Comparison of ENCODE assay signal across 1 cellular context in the genomic region with DNA sequence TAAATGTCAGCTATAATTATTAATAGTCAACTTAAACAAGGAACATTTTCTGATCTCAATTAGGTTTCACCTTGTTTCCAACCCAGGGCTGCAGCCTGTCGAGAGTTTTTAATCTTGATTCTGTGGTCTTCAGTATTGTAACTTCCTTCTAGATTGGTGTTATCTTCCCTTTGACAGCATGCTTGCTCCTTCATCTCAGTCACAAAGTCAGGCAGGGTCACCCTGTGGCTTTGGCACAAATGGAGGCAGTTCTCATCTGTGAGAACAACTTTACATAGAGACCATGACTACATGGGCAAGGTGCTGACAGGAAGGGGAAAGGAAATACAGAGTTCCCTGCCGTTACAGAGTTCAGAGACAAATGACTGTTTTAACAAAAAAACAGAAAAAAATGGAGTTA.
TF ChIP-seq lines count a peak whose summit lies in the region.

No MANE protein-coding gene starts in this region.

TF ChIP-seq in K562, 482 proteins besides CTCF, POLR2A, EP300 and RAD21 (continued from another document and continues in another):
- TF ChIP-seq, protein P1, sequence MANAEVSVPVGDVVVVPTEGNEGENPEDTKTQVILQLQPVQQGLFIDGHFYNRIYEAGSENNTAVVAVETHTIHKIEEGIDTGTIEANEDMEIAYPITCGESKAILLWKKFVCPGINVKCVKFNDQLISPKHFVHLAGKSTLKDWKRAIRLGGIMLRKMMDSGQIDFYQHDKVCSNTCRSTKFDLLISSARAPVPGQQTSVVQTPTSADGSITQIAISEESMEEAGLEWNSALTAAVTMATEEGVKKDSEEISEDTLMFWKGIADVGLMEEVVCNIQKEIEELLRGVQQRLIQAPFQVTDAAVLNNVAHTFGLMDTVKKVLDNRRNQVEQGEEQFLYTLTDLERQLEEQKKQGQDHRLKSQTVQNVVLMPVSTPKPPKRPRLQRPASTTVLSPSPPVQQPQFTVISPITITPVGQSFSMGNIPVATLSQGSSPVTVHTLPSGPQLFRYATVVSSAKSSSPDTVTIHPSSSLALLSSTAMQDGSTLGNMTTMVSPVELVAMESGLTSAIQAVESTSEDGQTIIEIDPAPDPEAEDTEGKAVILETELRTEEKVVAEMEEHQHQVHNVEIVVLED (CRISPR knock-in tag; IDR thresholded peaks at IDR 0.05), result no peak
- TF ChIP-seq, protein P2, sequence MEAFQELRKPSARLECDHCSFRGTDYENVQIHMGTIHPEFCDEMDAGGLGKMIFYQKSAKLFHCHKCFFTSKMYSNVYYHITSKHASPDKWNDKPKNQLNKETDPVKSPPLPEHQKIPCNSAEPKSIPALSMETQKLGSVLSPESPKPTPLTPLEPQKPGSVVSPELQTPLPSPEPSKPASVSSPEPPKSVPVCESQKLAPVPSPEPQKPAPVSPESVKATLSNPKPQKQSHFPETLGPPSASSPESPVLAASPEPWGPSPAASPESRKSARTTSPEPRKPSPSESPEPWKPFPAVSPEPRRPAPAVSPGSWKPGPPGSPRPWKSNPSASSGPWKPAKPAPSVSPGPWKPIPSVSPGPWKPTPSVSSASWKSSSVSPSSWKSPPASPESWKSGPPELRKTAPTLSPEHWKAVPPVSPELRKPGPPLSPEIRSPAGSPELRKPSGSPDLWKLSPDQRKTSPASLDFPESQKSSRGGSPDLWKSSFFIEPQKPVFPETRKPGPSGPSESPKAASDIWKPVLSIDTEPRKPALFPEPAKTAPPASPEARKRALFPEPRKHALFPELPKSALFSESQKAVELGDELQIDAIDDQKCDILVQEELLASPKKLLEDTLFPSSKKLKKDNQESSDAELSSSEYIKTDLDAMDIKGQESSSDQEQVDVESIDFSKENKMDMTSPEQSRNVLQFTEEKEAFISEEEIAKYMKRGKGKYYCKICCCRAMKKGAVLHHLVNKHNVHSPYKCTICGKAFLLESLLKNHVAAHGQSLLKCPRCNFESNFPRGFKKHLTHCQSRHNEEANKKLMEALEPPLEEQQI (IDR thresholded peaks at IDR 0.05), result no peak
- no peak for TF ChIP-seq ZNF197 (CRISPR knock-in tag; IDR thresholded peaks at IDR 0.05; ENCODE audit: low read depth)
- TF ChIP-seq RBM14 (IDR thresholded peaks at IDR 0.05; ENCODE audit: borderline replicate concordance, insufficient read depth, low read depth, low read length), result no peak
- no peak for TF ChIP-seq NR2F6 (CRISPR knock-in tag; IDR thresholded peaks at IDR 0.05)
- no peak for TF ChIP-seq MEF2A (IDR thresholded peaks at IDR 0.05; ENCODE audit: control insufficient read depth, low read depth, low read length)
- no peak for TF ChIP-seq DIDO1 (tag; IDR thresholded peaks at IDR 0.05; ENCODE audit: low read depth)
- no peak for TF ChIP-seq NUFIP1 (IDR thresholded peaks at IDR 0.05; ENCODE audit: partially characterized antibody)
- TF ChIP-seq RBBP5 (IDR thresholded peaks at IDR 0.05; ENCODE audit: borderline replicate concordance, insufficient read depth, low read length, poor library complexity, severe bottlenecking), result no peak
- no peak for TF ChIP-seq PURB (CRISPR knock-in tag; IDR thresholded peaks at IDR 0.05; ENCODE audit: low read depth)
- TF ChIP-seq, protein P3, sequence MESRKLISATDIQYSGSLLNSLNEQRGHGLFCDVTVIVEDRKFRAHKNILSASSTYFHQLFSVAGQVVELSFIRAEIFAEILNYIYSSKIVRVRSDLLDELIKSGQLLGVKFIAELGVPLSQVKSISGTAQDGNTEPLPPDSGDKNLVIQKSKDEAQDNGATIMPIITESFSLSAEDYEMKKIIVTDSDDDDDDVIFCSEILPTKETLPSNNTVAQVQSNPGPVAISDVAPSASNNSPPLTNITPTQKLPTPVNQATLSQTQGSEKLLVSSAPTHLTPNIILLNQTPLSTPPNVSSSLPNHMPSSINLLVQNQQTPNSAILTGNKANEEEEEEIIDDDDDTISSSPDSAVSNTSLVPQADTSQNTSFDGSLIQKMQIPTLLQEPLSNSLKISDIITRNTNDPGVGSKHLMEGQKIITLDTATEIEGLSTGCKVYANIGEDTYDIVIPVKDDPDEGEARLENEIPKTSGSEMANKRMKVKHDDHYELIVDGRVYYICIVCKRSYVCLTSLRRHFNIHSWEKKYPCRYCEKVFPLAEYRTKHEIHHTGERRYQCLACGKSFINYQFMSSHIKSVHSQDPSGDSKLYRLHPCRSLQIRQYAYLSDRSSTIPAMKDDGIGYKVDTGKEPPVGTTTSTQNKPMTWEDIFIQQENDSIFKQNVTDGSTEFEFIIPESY (CRISPR knock-in tag; IDR thresholded peaks at IDR 0.05), result no peak
- TF ChIP-seq NFYB (IDR thresholded peaks at IDR 0.05; ENCODE audit: extremely low read depth, insufficient read length), result no peak
- TF ChIP-seq, protein P4, sequence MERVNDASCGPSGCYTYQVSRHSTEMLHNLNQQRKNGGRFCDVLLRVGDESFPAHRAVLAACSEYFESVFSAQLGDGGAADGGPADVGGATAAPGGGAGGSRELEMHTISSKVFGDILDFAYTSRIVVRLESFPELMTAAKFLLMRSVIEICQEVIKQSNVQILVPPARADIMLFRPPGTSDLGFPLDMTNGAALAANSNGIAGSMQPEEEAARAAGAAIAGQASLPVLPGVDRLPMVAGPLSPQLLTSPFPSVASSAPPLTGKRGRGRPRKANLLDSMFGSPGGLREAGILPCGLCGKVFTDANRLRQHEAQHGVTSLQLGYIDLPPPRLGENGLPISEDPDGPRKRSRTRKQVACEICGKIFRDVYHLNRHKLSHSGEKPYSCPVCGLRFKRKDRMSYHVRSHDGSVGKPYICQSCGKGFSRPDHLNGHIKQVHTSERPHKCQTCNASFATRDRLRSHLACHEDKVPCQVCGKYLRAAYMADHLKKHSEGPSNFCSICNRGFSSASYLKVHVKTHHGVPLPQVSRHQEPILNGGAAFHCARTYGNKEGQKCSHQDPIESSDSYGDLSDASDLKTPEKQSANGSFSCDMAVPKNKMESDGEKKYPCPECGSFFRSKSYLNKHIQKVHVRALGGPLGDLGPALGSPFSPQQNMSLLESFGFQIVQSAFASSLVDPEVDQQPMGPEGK (CRISPR knock-in tag; IDR thresholded peaks at IDR 0.05; ENCODE audit: borderline replicate concordance), result no peak
- TF ChIP-seq CREM (IDR thresholded peaks at IDR 0.05; ENCODE audit: low read depth), result 0 out of 2 replicates have a peak, but pooled peaks have one; percentile 62
- TF ChIP-seq ZNF347 (CRISPR knock-in tag; IDR thresholded peaks at IDR 0.05; ENCODE audit: low read depth), result no peak
- TF ChIP-seq, protein P5, sequence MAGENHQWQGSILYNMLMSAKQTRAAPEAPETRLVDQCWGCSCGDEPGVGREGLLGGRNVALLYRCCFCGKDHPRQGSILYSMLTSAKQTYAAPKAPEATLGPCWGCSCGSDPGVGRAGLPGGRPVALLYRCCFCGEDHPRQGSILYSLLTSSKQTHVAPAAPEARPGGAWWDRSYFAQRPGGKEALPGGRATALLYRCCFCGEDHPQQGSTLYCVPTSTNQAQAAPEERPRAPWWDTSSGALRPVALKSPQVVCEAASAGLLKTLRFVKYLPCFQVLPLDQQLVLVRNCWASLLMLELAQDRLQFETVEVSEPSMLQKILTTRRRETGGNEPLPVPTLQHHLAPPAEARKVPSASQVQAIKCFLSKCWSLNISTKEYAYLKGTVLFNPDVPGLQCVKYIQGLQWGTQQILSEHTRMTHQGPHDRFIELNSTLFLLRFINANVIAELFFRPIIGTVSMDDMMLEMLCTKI (IDR thresholded peaks at IDR 0.05; ENCODE audit: partially characterized antibody), result no peak
- TF ChIP-seq, protein P6, sequence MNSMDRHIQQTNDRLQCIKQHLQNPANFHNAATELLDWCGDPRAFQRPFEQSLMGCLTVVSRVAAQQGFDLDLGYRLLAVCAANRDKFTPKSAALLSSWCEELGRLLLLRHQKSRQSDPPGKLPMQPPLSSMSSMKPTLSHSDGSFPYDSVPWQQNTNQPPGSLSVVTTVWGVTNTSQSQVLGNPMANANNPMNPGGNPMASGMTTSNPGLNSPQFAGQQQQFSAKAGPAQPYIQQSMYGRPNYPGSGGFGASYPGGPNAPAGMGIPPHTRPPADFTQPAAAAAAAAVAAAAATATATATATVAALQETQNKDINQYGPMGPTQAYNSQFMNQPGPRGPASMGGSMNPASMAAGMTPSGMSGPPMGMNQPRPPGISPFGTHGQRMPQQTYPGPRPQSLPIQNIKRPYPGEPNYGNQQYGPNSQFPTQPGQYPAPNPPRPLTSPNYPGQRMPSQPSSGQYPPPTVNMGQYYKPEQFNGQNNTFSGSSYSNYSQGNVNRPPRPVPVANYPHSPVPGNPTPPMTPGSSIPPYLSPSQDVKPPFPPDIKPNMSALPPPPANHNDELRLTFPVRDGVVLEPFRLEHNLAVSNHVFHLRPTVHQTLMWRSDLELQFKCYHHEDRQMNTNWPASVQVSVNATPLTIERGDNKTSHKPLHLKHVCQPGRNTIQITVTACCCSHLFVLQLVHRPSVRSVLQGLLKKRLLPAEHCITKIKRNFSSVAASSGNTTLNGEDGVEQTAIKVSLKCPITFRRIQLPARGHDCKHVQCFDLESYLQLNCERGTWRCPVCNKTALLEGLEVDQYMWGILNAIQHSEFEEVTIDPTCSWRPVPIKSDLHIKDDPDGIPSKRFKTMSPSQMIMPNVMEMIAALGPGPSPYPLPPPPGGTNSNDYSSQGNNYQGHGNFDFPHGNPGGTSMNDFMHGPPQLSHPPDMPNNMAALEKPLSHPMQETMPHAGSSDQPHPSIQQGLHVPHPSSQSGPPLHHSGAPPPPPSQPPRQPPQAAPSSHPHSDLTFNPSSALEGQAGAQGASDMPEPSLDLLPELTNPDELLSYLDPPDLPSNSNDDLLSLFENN (IDR thresholded peaks at IDR 0.05; ENCODE audit: low read depth in 2 of 2, low read length in 2 of 2), result peak in 1 of 2 experiments; percentile 70; a peak in 1 of 4 replicates
- TF ChIP-seq, protein P7, sequence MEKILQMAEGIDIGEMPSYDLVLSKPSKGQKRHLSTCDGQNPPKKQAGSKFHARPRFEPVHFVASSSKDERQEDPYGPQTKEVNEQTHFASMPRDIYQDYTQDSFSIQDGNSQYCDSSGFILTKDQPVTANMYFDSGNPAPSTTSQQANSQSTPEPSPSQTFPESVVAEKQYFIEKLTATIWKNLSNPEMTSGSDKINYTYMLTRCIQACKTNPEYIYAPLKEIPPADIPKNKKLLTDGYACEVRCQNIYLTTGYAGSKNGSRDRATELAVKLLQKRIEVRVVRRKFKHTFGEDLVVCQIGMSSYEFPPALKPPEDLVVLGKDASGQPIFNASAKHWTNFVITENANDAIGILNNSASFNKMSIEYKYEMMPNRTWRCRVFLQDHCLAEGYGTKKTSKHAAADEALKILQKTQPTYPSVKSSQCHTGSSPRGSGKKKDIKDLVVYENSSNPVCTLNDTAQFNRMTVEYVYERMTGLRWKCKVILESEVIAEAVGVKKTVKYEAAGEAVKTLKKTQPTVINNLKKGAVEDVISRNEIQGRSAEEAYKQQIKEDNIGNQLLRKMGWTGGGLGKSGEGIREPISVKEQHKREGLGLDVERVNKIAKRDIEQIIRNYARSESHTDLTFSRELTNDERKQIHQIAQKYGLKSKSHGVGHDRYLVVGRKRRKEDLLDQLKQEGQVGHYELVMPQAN (IDR thresholded peaks at IDR 0.05; ENCODE audit: borderline replicate concordance), result no peak
- no peak for TF ChIP-seq TSC22D4 (tag; IDR thresholded peaks at IDR 0.05)
- no peak for TF ChIP-seq ZNF75A (CRISPR knock-in tag; IDR thresholded peaks at IDR 0.05)
- TF ChIP-seq, protein P8, sequence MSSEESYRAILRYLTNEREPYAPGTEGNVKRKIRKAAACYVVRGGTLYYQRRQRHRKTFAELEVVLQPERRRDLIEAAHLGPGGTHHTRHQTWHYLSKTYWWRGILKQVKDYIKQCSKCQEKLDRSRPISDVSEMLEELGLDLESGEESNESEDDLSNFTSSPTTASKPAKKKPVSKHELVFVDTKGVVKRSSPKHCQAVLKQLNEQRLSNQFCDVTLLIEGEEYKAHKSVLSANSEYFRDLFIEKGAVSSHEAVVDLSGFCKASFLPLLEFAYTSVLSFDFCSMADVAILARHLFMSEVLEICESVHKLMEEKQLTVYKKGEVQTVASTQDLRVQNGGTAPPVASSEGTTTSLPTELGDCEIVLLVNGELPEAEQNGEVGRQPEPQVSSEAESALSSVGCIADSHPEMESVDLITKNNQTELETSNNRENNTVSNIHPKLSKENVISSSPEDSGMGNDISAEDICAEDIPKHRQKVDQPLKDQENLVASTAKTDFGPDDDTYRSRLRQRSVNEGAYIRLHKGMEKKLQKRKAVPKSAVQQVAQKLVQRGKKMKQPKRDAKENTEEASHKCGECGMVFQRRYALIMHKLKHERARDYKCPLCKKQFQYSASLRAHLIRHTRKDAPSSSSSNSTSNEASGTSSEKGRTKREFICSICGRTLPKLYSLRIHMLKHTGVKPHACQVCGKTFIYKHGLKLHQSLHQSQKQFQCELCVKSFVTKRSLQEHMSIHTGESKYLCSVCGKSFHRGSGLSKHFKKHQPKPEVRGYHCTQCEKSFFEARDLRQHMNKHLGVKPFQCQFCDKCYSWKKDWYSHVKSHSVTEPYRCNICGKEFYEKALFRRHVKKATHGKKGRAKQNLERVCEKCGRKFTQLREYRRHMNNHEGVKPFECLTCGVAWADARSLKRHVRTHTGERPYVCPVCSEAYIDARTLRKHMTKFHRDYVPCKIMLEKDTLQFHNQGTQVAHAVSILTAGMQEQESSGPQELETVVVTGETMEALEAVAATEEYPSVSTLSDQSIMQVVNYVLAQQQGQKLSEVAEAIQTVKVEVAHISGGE (CRISPR knock-in tag; IDR thresholded peaks at IDR 0.05), result peak in 1 of 3 experiments; percentile 61; a peak in 1 of 6 replicates
- TF ChIP-seq, protein P9, sequence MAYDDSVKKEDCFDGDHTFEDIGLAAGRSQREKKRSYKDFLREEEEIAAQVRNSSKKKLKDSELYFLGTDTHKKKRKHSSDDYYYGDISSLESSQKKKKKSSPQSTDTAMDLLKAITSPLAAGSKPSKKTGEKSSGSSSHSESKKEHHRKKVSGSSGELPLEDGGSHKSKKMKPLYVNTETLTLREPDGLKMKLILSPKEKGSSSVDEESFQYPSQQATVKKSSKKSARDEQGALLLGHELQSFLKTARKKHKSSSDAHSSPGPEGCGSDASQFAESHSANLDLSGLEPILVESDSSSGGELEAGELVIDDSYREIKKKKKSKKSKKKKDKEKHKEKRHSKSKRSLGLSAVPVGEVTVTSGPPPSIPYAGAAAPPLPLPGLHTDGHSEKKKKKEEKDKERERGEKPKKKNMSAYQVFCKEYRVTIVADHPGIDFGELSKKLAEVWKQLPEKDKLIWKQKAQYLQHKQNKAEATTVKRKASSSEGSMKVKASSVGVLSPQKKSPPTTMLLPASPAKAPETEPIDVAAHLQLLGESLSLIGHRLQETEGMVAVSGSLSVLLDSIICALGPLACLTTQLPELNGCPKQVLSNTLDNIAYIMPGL (CRISPR knock-in tag; IDR thresholded peaks at IDR 0.05), result no peak
- no peak for TF ChIP-seq STAT5B (CRISPR knock-in tag; IDR thresholded peaks at IDR 0.05)
- TF ChIP-seq PCBP2 (IDR thresholded peaks at IDR 0.05; ENCODE audit: low read depth, low read length, poor library complexity, severe bottlenecking), result no peak
- TF ChIP-seq, protein P10, sequence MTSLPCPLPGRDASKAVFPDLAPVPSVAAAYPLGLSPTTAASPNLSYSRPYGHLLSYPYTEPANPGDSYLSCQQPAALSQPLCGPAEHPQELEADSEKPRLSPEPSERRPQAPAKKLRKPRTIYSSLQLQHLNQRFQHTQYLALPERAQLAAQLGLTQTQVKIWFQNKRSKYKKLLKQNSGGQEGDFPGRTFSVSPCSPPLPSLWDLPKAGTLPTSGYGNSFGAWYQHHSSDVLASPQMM (CRISPR knock-in tag; IDR thresholded peaks at IDR 0.05), result no peak
- no peak for TF ChIP-seq TARDBP (IDR thresholded peaks at IDR 0.05)
- no peak for TF ChIP-seq ZNF184 (CRISPR knock-in tag; IDR thresholded peaks at IDR 0.05)
